In the genomic region with DNA sequence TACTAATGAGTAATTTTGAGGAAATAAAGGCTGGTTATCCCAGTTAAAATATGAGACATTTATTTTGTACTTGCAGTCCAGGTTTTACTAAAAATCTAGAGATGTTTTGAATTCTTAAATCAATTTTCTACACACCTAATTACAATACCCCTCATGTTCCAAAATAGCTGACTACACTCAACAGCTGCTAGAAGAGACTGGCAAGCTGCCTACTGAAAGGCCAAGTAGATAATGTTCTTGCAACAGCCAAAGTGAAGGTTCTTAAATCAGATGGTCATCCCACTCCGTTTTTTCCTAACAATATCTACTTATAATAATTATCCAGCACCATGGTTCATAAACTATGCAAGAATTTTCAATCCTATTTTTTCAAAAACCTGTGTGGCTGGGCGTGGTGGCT, we compare ENCODE assay signal across 24 cellular contexts.
DNase-seq lines count a peak whose midpoint lies in the region; ATAC-seq, FAIRE-seq and TF ChIP-seq lines count a peak whose summit lies in the region.
"Had no signal": no experiment of that assay in that cellular context is flagged by ENCODE, and none has a peak within 500 bp of the region (broad histone marks: within the 10 kb centered on the region; RNA-seq: fewer than 3 reads in every experiment).

No MANE protein-coding gene starts in this region.

- no peaks in the 10 kb centered on the region for H3K27me3 Mint-ChIP-seq in astrocyte (ENCODE audit: low read depth, unreplicated experiment)
- H3K27me3 Mint-ChIP-seq: natural killer cell treated with Interleukin-12 subunit alpha and Interleukin-12 subunit beta and Interleukin-15 and Interleukin-18, amount 100 ng/mL, for 72 hours; type B pancreatic cell had no signal

- H3K4me1 Mint-ChIP-seq in astrocyte (ENCODE audit: low read depth, unreplicated experiment): peaks cover 10% of the 10 kb centered on the region

- intact Hi-C loops in ovary (cut with DNase I): no loop called here

- DNase-seq in NCI-H1105 treated with DMSO at 0.1 percent for 48 hours (lab: John Stamatoyannopoulos, UW) (peak; percentile 2), NCI-H1105 (lab: John Stamatoyannopoulos, UW) (no peak), astrocyte (ENCODE audit: low read depth) (peak; percentile 12), fibroblast of the conjunctiva (ENCODE audit: low read depth) (peak; percentile 4), ovary (peak in 3 of 5 donors; percentile 44 to 50 (median 49)), frontal cortex (ENCODE audit: low spot score in 2 of 2) (no peak)
- DNase-seq in activated CD4-positive, alpha-beta T cell treated with anti-CD3 and anti-CD28 coated beads for 4 hours: no peak
- DNase-seq: activated CD4-positive, alpha-beta T cell treated with anti-CD3 and anti-CD28 coated beads, Interleukin-2, amount 50 U/mL, for 4 hours; activated CD8-positive, alpha-beta memory T cell treated with anti-CD3 and anti-CD28 coated beads, Interleukin-2, amount 50 U/mL, for 48 hours; activated effector memory CD4-positive, alpha-beta T cell treated with Interleukin-2 at 50 U/mL for 16 hours; AML-193; CD8-positive, alpha-beta T cell; dorsolateral prefrontal cortex; H7; NCI-H2081; stimulated activated CD4-positive, alpha-beta T cell treated with anti-CD3 and anti-CD28 coated beads, Interleukin-15, amount 100 ng/mL, for 24 hours; stimulated activated CD8-positive, alpha-beta memory T cell treated with anti-CD3 and anti-CD28 coated beads, Interleukin-4, amount 100 ng/mL, for 48 hours had no signal

- H3K79me2 ChIP-seq in astrocyte (ENCODE audit: insufficient read depth, low read length): no peaks in the 10 kb centered on the region

- TF ChIP-seq CTCF in astrocyte (IDR thresholded peaks at IDR 0.05; ENCODE audit: insufficient read depth, low read depth, low read length) (no peak), ovary (IDR thresholded peaks at IDR 0.05) (no peak)

- no peak overlapping the region for H3K27ac Mint-ChIP-seq in astrocyte (ENCODE audit: unreplicated experiment)
- H3K27ac Mint-ChIP-seq: type B pancreatic cell had no signal

- no peaks in the 10 kb centered on the region for H4K20me1 ChIP-seq in astrocyte (ENCODE audit: insufficient read depth, low read length)

- H3K9me3 Mint-ChIP-seq in astrocyte (ENCODE audit: unreplicated experiment): no peaks in the 10 kb centered on the region
- H3K9me3 Mint-ChIP-seq: CD8-positive, alpha-beta T cell; type B pancreatic cell had no signal

- H3K9ac ChIP-seq in astrocyte (ENCODE audit: low read length): no peak overlapping the region

- H3K36me3 ChIP-seq in astrocyte (ENCODE audit: insufficient read depth, low read length) (no peaks in the 10 kb centered on the region), ovary (no peaks in the 10 kb centered on the region)

- no peak overlapping the region for H3K4me3 ChIP-seq in astrocyte (ENCODE audit: insufficient read depth, low read depth, low read length)
- no peak overlapping the region for H3K4me3 ChIP-seq in ovary
- H3K4me3 ChIP-seq: dorsolateral prefrontal cortex had no signal

- TF ChIP-seq EP300 in ovary (IDR thresholded peaks at IDR 0.05): no peak

- no peak for ATAC-seq in HG02938 (IDR thresholded peaks at IDR 0.05; ENCODE audit: unreplicated experiment)
- ATAC-seq: CD8-positive, alpha-beta T cell; natural killer cell treated with Interleukin-12 subunit alpha and Interleukin-12 subunit beta and Interleukin-15 and Interleukin-18, amount 100 ng/mL, for 72 hours; sciatic nerve; SK-N-SH treated with all-trans-retinoic acid at 6 μM for 48 hours had no signal

- H3K4me3 Mint-ChIP-seq in astrocyte (ENCODE audit: unreplicated experiment): no peak overlapping the region
- H3K4me3 Mint-ChIP-seq: CD8-positive, alpha-beta T cell; natural killer cell treated with Interleukin-12 subunit alpha and Interleukin-12 subunit beta and Interleukin-15 and Interleukin-18, amount 100 ng/mL, for 72 hours; type B pancreatic cell had no signal

- no peak overlapping the region for H2AFZ ChIP-seq in astrocyte (ENCODE audit: low read depth, low read length)

- H3K27ac ChIP-seq in astrocyte (ENCODE audit: low read depth, low read length) (no peak overlapping the region), ovary (no peak overlapping the region)
- H3K27ac ChIP-seq: 22Rv1 had no signal

- peaks cover 2% of the 10 kb centered on the region for H3K36me3 Mint-ChIP-seq in astrocyte (ENCODE audit: low read depth, unreplicated experiment)
- H3K36me3 Mint-ChIP-seq: natural killer cell treated with Interleukin-12 subunit alpha and Interleukin-12 subunit beta and Interleukin-15 and Interleukin-18, amount 100 ng/mL, for 72 hours; type B pancreatic cell had no signal

- H3K9me3 ChIP-seq in astrocyte (ENCODE audit: insufficient read depth, low read depth, low read length) (no peaks in the 10 kb centered on the region), ovary (no peaks in the 10 kb centered on the region)

- H3K4me1 ChIP-seq in astrocyte (ENCODE audit: insufficient read depth, low read length) (no peaks in the 10 kb centered on the region), ovary (ENCODE audit: insufficient read depth) (peaks cover 2% of the 10 kb centered on the region)

- FAIRE-seq in astrocyte (lab: Jason Lieb, UNC): no peak
- FAIRE-seq in frontal cortex (lab: Jason Lieb, UNC): no peak
- FAIRE-seq: HTR-8/SVneo had no signal

- 41 to 56% (median 53%) methylated on average over 2 of the region's 2 CpGs for WGBS in ovary, 3 donors

- no peak for TF ChIP-seq POLR2A in ovary (IDR thresholded peaks at IDR 0.05)

- no peaks in the 10 kb centered on the region for H3K27me3 ChIP-seq in astrocyte (ENCODE audit: insufficient read depth, low read length)
- no peaks in the 10 kb centered on the region for H3K27me3 ChIP-seq in ovary
- H3K27me3 ChIP-seq: dorsolateral prefrontal cortex had no signal

- H3K4me2 ChIP-seq in astrocyte (ENCODE audit: low read length): no peak overlapping the region

Comparison
In these comparisons a context has a peak if more than half of its experiments do, and no peak if none do; other contexts are left out.
1. DNase-seq: peak in NCI-H1105 treated with DMSO at 0.1 percent for 48 hours (single experiment), astrocyte (single experiment), fibroblast of the conjunctiva (single experiment) and ovary (3 of 5); none in NCI-H1105 (single experiment), activated CD4-positive, alpha-beta T cell treated with anti-CD3 and anti-CD28 coated beads for 4 hours (0 of 2) and frontal cortex (0 of 2).